ENCODE assay signal across 8 cellular contexts in genomic region chr9:117413346-117414219, GRCh38. TPM values are rescaled to one million over a fixed set of nuclear protein-coding genes. Genes with fewer than 3 reads are reported as not detected.
DNase-seq lines count a peak whose midpoint lies in the region; ATAC-seq and TF ChIP-seq lines count a peak whose summit lies in the region.

No MANE protein-coding gene starts in this region.

- no peak overlapping the region for H3K27ac Mint-ChIP-seq in osteocyte (ENCODE audit: unreplicated experiment)

- DNase-seq in DMS 273 treated with DMSO at 0.1 percent for 48 hours (lab: John Stamatoyannopoulos, UW): peak; percentile 44
- DNase-seq in NCI-H146 (lab: John Stamatoyannopoulos, UW): peak; percentile 61
- DNase-seq in esophagus muscularis mucosa (ENCODE audit: extremely low spot score): no peak
- no peak for DNase-seq in osteocyte (ENCODE audit: extremely low spot score, unreplicated experiment)
- no peak for DNase-seq in HUDEP-2 (lab: John Stamatoyannopoulos, UW; ENCODE audit: unreplicated experiment in 76 of 76)

- no peak for TF ChIP-seq POLR2A in esophagus muscularis mucosa (IDR thresholded peaks at IDR 0.05; ENCODE audit: low read depth)

- H3K4me1 Mint-ChIP-seq in osteocyte (ENCODE audit: unreplicated experiment): peaks cover 7% of the 10 kb centered on the region

- ATAC-seq in HG03025 (IDR thresholded peaks at IDR 0.05; ENCODE audit: low FRiP score, unreplicated experiment) (no peak), HG03520 (IDR thresholded peaks at IDR 0.05; ENCODE audit: unreplicated experiment) (no peak), GM21360 (IDR thresholded peaks at IDR 0.05; ENCODE audit: unreplicated experiment) (no peak)

- H3K4me3 ChIP-seq in esophagus muscularis mucosa: peak overlapping the region; percentile 52 to 64 (median 56)

- H3K27me3 Mint-ChIP-seq in osteocyte (ENCODE audit: unreplicated experiment): peaks cover 43% of the 10 kb centered on the region

- no peak for TF ChIP-seq EP300 in esophagus muscularis mucosa (IDR thresholded peaks at IDR 0.05)

- peak overlapping the region; percentile 64 for H3K4me3 Mint-ChIP-seq in osteocyte (ENCODE audit: unreplicated experiment)

- no peaks in the 10 kb centered on the region for H3K36me3 ChIP-seq in esophagus muscularis mucosa

- WGBS in esophagus muscularis mucosa: 2% methylated on average over 50 of the region's 51 CpGs

- intact Hi-C loops in esophagus muscularis mucosa (cut with DNase I): no loop called here

- no peak for TF ChIP-seq CTCF in esophagus muscularis mucosa (IDR thresholded peaks at IDR 0.05)
- TF ChIP-seq CTCF in osteocyte (IDR thresholded peaks at IDR 0.05): no peak

- no peaks in the 10 kb centered on the region for H3K36me3 Mint-ChIP-seq in osteocyte (ENCODE audit: unreplicated experiment)

- no peaks in the 10 kb centered on the region for H3K9me3 ChIP-seq in esophagus muscularis mucosa

- peaks cover 17 to 31% (median 31%) of the 10 kb centered on the region in 4 donors for H3K4me1 ChIP-seq in esophagus muscularis mucosa

- no peak overlapping the region for H3K27ac ChIP-seq in esophagus muscularis mucosa (replicated peaks in 1 of 4)

- no peaks in the 10 kb centered on the region for H3K9me3 Mint-ChIP-seq in osteocyte (ENCODE audit: unreplicated experiment)

- peaks cover 0 to 66% (median 30%) of the 10 kb centered on the region in 4 donors for H3K27me3 ChIP-seq in esophagus muscularis mucosa

RNA-seq across cellular contexts. Expression of gene ASTN2, which starts 1.3 kb away (rescaled TPM):
- total RNA-seq in esophagus muscularis mucosa (1 to 10 TPM; 4.2 to 6.9 (median 5.5) TPM), osteocyte (2.3 and 3.0 TPM in 2 replicates)

Comparison
In these comparisons a context has a peak if more than half of its experiments do, and no peak if none do; other contexts are left out.
1. DNase-seq: peak in DMS 273 treated with DMSO at 0.1 percent for 48 hours (single experiment) and NCI-H146 (single experiment); none in esophagus muscularis mucosa (single experiment), osteocyte (single experiment) and HUDEP-2 (0 of 76).